Comparison of ENCODE assay signal across 1 cellular context in the genomic region with DNA sequence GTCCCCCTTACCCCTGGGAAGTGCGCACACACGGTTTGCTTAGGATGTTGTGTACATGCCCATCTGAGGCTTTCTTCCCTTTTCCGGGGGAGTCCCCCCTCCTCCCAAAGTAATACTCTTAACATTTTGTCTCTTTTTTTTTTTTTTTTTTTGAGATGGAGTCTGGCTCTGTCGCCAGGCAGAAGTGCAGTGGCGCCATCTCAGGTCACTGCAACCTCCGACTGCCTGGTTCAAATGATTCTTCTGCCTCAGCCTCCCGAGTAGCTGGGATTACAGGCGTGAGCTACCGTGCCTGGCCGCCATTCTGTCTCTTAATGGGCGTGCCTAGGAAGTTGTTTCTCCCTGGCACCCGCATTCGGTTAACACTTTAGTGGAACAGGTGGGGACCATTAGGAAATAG.
TF ChIP-seq lines count a peak whose summit lies in the region.

No MANE protein-coding gene starts in this region.

TF ChIP-seq in HepG2, 621 proteins besides CTCF, POLR2A, EP300 and RAD21:
- TF ChIP-seq CENPBD1 (CRISPR knock-in tag; IDR thresholded peaks at IDR 0.05; ENCODE audit: borderline replicate concordance, low read depth) (no peak), ETV5 (CRISPR knock-in tag; IDR thresholded peaks at IDR 0.05; ENCODE audit: borderline replicate concordance) (no peak), ZNF362 (CRISPR knock-in tag; IDR thresholded peaks at IDR 0.05; ENCODE audit: borderline replicate concordance) (peak; percentile 29; the same call in 1 of the 2 replicates), ZNF782 (CRISPR knock-in tag; IDR thresholded peaks at IDR 0.05; ENCODE audit: borderline replicate concordance) (no peak), JDP2 (CRISPR knock-in tag; IDR thresholded peaks at IDR 0.05; ENCODE audit: borderline replicate concordance) (no peak), RFX5 (IDR thresholded peaks at IDR 0.05; ENCODE audit: low read depth, low read length) (peak; percentile 63; the same call in 1 of the 2 replicates), ERF (CRISPR knock-in tag; IDR thresholded peaks at IDR 0.05) (no peak), ZNF766 (CRISPR knock-in tag; IDR thresholded peaks at IDR 0.05; ENCODE audit: borderline replicate concordance) (no peak), STAG1 (CRISPR knock-in tag; IDR thresholded peaks at IDR 0.05) (peak; percentile 45), KAT8 (CRISPR knock-in tag; IDR thresholded peaks at IDR 0.05) (no peak), TMF1 (CRISPR knock-in tag; IDR thresholded peaks at IDR 0.05; ENCODE audit: low read depth) (no peak)
- TF ChIP-seq, protein P1, sequence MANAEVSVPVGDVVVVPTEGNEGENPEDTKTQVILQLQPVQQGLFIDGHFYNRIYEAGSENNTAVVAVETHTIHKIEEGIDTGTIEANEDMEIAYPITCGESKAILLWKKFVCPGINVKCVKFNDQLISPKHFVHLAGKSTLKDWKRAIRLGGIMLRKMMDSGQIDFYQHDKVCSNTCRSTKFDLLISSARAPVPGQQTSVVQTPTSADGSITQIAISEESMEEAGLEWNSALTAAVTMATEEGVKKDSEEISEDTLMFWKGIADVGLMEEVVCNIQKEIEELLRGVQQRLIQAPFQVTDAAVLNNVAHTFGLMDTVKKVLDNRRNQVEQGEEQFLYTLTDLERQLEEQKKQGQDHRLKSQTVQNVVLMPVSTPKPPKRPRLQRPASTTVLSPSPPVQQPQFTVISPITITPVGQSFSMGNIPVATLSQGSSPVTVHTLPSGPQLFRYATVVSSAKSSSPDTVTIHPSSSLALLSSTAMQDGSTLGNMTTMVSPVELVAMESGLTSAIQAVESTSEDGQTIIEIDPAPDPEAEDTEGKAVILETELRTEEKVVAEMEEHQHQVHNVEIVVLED (CRISPR knock-in tag; IDR thresholded peaks at IDR 0.05; ENCODE audit: borderline replicate concordance), result no peak
- TF ChIP-seq, protein P2, sequence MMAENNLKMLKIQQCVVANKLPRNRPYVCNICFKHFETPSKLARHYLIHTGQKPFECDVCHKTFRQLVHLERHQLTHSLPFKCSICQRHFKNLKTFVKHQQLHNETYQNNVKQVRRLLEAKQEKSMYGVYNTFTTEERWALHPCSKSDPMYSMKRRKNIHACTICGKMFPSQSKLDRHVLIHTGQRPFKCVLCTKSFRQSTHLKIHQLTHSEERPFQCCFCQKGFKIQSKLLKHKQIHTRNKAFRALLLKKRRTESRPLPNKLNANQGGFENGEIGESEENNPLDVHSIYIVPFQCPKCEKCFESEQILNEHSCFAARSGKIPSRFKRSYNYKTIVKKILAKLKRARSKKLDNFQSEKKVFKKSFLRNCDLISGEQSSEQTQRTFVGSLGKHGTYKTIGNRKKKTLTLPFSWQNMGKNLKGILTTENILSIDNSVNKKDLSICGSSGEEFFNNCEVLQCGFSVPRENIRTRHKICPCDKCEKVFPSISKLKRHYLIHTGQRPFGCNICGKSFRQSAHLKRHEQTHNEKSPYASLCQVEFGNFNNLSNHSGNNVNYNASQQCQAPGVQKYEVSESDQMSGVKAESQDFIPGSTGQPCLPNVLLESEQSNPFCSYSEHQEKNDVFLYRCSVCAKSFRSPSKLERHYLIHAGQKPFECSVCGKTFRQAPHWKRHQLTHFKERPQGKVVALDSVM (CRISPR knock-in tag; IDR thresholded peaks at IDR 0.05), result peak; percentile 37; the same call in 1 of the 2 replicates
- TF ChIP-seq, protein P3, sequence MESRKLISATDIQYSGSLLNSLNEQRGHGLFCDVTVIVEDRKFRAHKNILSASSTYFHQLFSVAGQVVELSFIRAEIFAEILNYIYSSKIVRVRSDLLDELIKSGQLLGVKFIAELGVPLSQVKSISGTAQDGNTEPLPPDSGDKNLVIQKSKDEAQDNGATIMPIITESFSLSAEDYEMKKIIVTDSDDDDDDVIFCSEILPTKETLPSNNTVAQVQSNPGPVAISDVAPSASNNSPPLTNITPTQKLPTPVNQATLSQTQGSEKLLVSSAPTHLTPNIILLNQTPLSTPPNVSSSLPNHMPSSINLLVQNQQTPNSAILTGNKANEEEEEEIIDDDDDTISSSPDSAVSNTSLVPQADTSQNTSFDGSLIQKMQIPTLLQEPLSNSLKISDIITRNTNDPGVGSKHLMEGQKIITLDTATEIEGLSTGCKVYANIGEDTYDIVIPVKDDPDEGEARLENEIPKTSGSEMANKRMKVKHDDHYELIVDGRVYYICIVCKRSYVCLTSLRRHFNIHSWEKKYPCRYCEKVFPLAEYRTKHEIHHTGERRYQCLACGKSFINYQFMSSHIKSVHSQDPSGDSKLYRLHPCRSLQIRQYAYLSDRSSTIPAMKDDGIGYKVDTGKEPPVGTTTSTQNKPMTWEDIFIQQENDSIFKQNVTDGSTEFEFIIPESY (CRISPR knock-in tag; IDR thresholded peaks at IDR 0.05), result peak; percentile 70; the same call in 1 of the 2 replicates
